35 cellular contexts compared by ENCODE assay signal in genomic region chr9:26755476-26755875, GRCh38.
"Had no signal": no experiment of that assay in that cellular context is flagged by ENCODE, and none has a peak within 500 bp of the region (broad histone marks: within the 10 kb centered on the region; RNA-seq: fewer than 3 reads in every experiment).

No MANE protein-coding gene starts in this region.

- H3K9me3 Mint-ChIP-seq: activated CD4-positive, alpha-beta memory T cell treated with anti-CD3 and anti-CD28 coated beads for 36 hours; activated CD4-positive, alpha-beta T cell treated with anti-CD3 and anti-CD28 coated beads, Interleukin-2, amount 10 ng/mL, durations not matched to agents 24 days and 14 days; activated naive CD4-positive, alpha-beta T cell treated with anti-CD3 and anti-CD28 coated beads for 36 hours; activated naive CD8-positive, alpha-beta T cell treated with anti-CD3 and anti-CD28 coated beads for 36 hours; activated T-helper 1 cell treated with anti-CD3 and anti-CD28 coated beads, Interleukin-12 subunit alpha, Interleukin-12 subunit beta, Interleukin-2, Interleukin-4 antibody, amounts not matched to agents 30 ng/mL and 10 ng/mL and 1 ng/mL, durations not matched to agents 14 hours and 24 hours and 36 hours; stimulated activated memory B cell treated with anti-CD40 and anti-IgM and Interleukin-4, amounts not matched to agents 10 μg/mL and 1 μg/mL and 100 μg/mL, for 72 hours; stimulated activated naive CD8-positive, alpha-beta T cell treated with anti-CD3 and anti-CD28 coated beads, Interleukin-15, amount 100 ng/mL, for 72 hours; T-helper 1 cell treated with Interleukin-12 subunit alpha and Interleukin-12 subunit beta and Interleukin-4 antibody, amounts not matched to agents 30 μg/mL and 1 μg/mL, for 36 hours; type B pancreatic cell had no signal

- H3K27me3 ChIP-seq: ascending aorta, breast epithelium, esophagus squamous epithelium, vagina had no signal

- H3K4me1 Mint-ChIP-seq: activated CD4-positive, alpha-beta T cell treated with anti-CD3 and anti-CD28 coated beads, Interleukin-2, amount 10 ng/mL, durations not matched to agents 24 days and 14 days; activated naive CD8-positive, alpha-beta T cell treated with anti-CD3 and anti-CD28 coated beads for 36 hours; naive thymus-derived CD8-positive, alpha-beta T cell; stimulated activated memory B cell treated with anti-CD40 and anti-IgM and Interleukin-4, amounts not matched to agents 10 μg/mL and 1 μg/mL and 100 μg/mL, for 72 hours; stimulated activated naive CD8-positive, alpha-beta T cell treated with anti-CD3 and anti-CD28 coated beads, Interleukin-15, amount 100 ng/mL, for 72 hours had no signal

- H3K27ac ChIP-seq: ascending aorta, breast epithelium, esophagus squamous epithelium, skin epidermis, vagina, WERI-Rb-1 had no signal

- FAIRE-seq: frontal cortex, islet of Langerhans, TTC549 had no signal

- H3K4me1 ChIP-seq: ascending aorta, breast epithelium, esophagus squamous epithelium, vagina had no signal

- H3K9me3 ChIP-seq: ascending aorta, breast epithelium, esophagus squamous epithelium, vagina had no signal

- DNase-seq: activated CD4-positive, alpha-beta memory T cell treated with anti-CD3 and anti-CD28 coated beads for 36 hours; activated CD4-positive, alpha-beta T cell treated with anti-CD3 and anti-CD28 coated beads, Interleukin-2, amount 10 ng/mL, durations not matched to agents 24 days and 14 days; activated CD4-positive, CD25-positive, alpha-beta regulatory T cell treated with anti-CD3 and anti-CD28 coated beads, Interleukin-2, amount 50 U/mL, for 72 hours; activated CD8-positive, alpha-beta memory T cell treated with anti-CD3 and anti-CD28 coated beads, Interleukin-2, amount 50 U/mL, for 4 hours; activated effector memory CD4-positive, alpha-beta T cell treated with anti-CD3 and anti-CD28 coated beads, Interleukin-2, amount 50 U/mL, for 16 hours; activated naive CD4-positive, alpha-beta T cell treated with anti-CD3 and anti-CD28 coated beads for 36 hours; activated naive CD8-positive, alpha-beta T cell treated with anti-CD3 and anti-CD28 coated beads for 36 hours; activated T-cell treated with anti-CD3 and anti-CD28 coated beads, Interleukin-2, amount 50 U/mL, for 1 hour; central memory CD4-positive, alpha-beta T cell; esophagus squamous epithelium; glutamatergic neuron; left ventricle myocardium superior; mammary epithelial cell; naive thymus-derived CD8-positive, alpha-beta T cell; stimulated activated CD4-positive, alpha-beta T cell treated with anti-CD3 and anti-CD28 coated beads, Interleukin-1b, Interleukin-23, amount 100 ng/mL, for 48 hours; stimulated activated CD4-positive, alpha-beta T cell treated with anti-CD3 and anti-CD28 coated beads, Interleukin-4, amount 100 ng/mL, for 4 hours; stimulated activated CD8-positive, alpha-beta memory T cell treated with anti-CD3 and anti-CD28 coated beads, Interleukin-4, amount 100 ng/mL, for 48 hours; stimulated activated naive CD8-positive, alpha-beta T cell treated with anti-CD3 and anti-CD28 coated beads, Interleukin-15, amount 100 ng/mL, for 72 hours; substantia nigra; SW 1271; T-helper 9 cell; WERI-Rb-1 had no signal

- H3K36me3 ChIP-seq: ascending aorta, breast epithelium, esophagus squamous epithelium, vagina, WERI-Rb-1 had no signal

- H3K4me3 ChIP-seq: ascending aorta, breast epithelium, esophagus squamous epithelium, skin epidermis, vagina had no signal

- H3K4me3 Mint-ChIP-seq: activated CD4-positive, alpha-beta memory T cell treated with anti-CD3 and anti-CD28 coated beads for 36 hours; activated CD4-positive, alpha-beta T cell treated with anti-CD3 and anti-CD28 coated beads, Interleukin-2, amount 10 ng/mL, durations not matched to agents 24 days and 14 days; activated naive CD4-positive, alpha-beta T cell treated with anti-CD3 and anti-CD28 coated beads for 36 hours; activated naive CD8-positive, alpha-beta T cell treated with anti-CD3 and anti-CD28 coated beads for 36 hours; activated T-helper 1 cell treated with anti-CD3 and anti-CD28 coated beads, Interleukin-12 subunit alpha, Interleukin-12 subunit beta, Interleukin-2, Interleukin-4 antibody, amounts not matched to agents 30 ng/mL and 10 ng/mL and 1 ng/mL, durations not matched to agents 14 hours and 24 hours and 36 hours; naive thymus-derived CD8-positive, alpha-beta T cell; neural crest cell; stimulated activated memory B cell treated with anti-CD40 and anti-IgM and Interleukin-4, amounts not matched to agents 10 μg/mL and 1 μg/mL and 100 μg/mL, for 72 hours; stimulated activated naive CD8-positive, alpha-beta T cell treated with anti-CD3 and anti-CD28 coated beads, Interleukin-15, amount 100 ng/mL, for 72 hours; T-helper 1 cell treated with Interleukin-12 subunit alpha and Interleukin-12 subunit beta and Interleukin-4 antibody, amounts not matched to agents 30 μg/mL and 1 μg/mL, for 36 hours; type B pancreatic cell had no signal

- H3K27me3 Mint-ChIP-seq: activated naive CD8-positive, alpha-beta T cell treated with anti-CD3 and anti-CD28 coated beads for 36 hours; stimulated activated memory B cell treated with anti-CD40 and anti-IgM and Interleukin-4, amounts not matched to agents 10 μg/mL and 1 μg/mL and 100 μg/mL, for 72 hours; type B pancreatic cell had no signal

- ATAC-seq: left ventricle myocardium superior; naive thymus-derived CD8-positive, alpha-beta T cell; sciatic nerve; stimulated activated memory B cell treated with anti-CD40 and anti-IgM and Interleukin-4, amounts not matched to agents 10 μg/mL and 1 μg/mL and 100 μg/mL, for 72 hours; stimulated activated naive CD8-positive, alpha-beta T cell treated with anti-CD3 and anti-CD28 coated beads, Interleukin-15, amount 100 ng/mL, for 72 hours had no signal

- H3K27ac Mint-ChIP-seq: activated CD4-positive, alpha-beta memory T cell treated with anti-CD3 and anti-CD28 coated beads for 36 hours; activated CD4-positive, alpha-beta T cell treated with anti-CD3 and anti-CD28 coated beads, Interleukin-2, amount 10 ng/mL, durations not matched to agents 24 days and 14 days; activated naive CD4-positive, alpha-beta T cell treated with anti-CD3 and anti-CD28 coated beads for 36 hours; activated naive CD8-positive, alpha-beta T cell treated with anti-CD3 and anti-CD28 coated beads for 36 hours; activated T-helper 1 cell treated with anti-CD3 and anti-CD28 coated beads, Interleukin-12 subunit alpha, Interleukin-12 subunit beta, Interleukin-2, Interleukin-4 antibody, amounts not matched to agents 30 ng/mL and 10 ng/mL and 1 ng/mL, durations not matched to agents 14 hours and 24 hours and 36 hours; stimulated activated memory B cell treated with anti-CD40 and anti-IgM and Interleukin-4, amounts not matched to agents 10 μg/mL and 1 μg/mL and 100 μg/mL, for 72 hours; stimulated activated naive CD8-positive, alpha-beta T cell treated with anti-CD3 and anti-CD28 coated beads, Interleukin-15, amount 100 ng/mL, for 72 hours; T-helper 1 cell treated with Interleukin-12 subunit alpha and Interleukin-12 subunit beta and Interleukin-4 antibody, amounts not matched to agents 30 μg/mL and 1 μg/mL, for 36 hours; type B pancreatic cell had no signal

- H3K36me3 Mint-ChIP-seq: activated CD4-positive, alpha-beta memory T cell treated with anti-CD3 and anti-CD28 coated beads for 36 hours; activated naive CD8-positive, alpha-beta T cell treated with anti-CD3 and anti-CD28 coated beads for 36 hours; naive thymus-derived CD8-positive, alpha-beta T cell; stimulated activated memory B cell treated with anti-CD40 and anti-IgM and Interleukin-4, amounts not matched to agents 10 μg/mL and 1 μg/mL and 100 μg/mL, for 72 hours; type B pancreatic cell had no signal
